Comparison of ENCODE assay signal across 1 cellular context in the genomic region with DNA sequence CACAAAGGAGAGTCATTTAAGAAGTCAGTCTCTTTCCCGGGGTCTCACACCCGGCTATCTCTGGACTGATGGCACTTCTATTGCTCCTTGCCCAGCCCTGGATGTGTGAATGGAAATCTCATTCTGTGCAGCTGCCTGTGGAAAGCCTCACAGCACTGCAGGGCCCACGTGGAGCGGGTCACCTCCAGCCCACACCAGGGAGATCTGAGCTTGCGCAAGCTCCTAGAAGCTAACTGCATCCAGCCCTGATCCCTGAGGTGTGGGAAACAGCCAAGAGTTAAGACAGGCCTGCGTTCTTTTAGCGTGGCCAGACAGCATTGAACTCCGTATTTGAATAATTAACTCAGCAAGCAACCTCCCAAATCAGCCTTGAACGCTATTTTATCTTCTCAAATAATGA.
TF ChIP-seq lines count a peak whose summit lies in the region.

No MANE protein-coding gene starts in this region.

TF ChIP-seq in GM23338, 12 proteins besides CTCF, POLR2A, EP300 and RAD21 (continued from another document):
- TF ChIP-seq, protein P1, sequence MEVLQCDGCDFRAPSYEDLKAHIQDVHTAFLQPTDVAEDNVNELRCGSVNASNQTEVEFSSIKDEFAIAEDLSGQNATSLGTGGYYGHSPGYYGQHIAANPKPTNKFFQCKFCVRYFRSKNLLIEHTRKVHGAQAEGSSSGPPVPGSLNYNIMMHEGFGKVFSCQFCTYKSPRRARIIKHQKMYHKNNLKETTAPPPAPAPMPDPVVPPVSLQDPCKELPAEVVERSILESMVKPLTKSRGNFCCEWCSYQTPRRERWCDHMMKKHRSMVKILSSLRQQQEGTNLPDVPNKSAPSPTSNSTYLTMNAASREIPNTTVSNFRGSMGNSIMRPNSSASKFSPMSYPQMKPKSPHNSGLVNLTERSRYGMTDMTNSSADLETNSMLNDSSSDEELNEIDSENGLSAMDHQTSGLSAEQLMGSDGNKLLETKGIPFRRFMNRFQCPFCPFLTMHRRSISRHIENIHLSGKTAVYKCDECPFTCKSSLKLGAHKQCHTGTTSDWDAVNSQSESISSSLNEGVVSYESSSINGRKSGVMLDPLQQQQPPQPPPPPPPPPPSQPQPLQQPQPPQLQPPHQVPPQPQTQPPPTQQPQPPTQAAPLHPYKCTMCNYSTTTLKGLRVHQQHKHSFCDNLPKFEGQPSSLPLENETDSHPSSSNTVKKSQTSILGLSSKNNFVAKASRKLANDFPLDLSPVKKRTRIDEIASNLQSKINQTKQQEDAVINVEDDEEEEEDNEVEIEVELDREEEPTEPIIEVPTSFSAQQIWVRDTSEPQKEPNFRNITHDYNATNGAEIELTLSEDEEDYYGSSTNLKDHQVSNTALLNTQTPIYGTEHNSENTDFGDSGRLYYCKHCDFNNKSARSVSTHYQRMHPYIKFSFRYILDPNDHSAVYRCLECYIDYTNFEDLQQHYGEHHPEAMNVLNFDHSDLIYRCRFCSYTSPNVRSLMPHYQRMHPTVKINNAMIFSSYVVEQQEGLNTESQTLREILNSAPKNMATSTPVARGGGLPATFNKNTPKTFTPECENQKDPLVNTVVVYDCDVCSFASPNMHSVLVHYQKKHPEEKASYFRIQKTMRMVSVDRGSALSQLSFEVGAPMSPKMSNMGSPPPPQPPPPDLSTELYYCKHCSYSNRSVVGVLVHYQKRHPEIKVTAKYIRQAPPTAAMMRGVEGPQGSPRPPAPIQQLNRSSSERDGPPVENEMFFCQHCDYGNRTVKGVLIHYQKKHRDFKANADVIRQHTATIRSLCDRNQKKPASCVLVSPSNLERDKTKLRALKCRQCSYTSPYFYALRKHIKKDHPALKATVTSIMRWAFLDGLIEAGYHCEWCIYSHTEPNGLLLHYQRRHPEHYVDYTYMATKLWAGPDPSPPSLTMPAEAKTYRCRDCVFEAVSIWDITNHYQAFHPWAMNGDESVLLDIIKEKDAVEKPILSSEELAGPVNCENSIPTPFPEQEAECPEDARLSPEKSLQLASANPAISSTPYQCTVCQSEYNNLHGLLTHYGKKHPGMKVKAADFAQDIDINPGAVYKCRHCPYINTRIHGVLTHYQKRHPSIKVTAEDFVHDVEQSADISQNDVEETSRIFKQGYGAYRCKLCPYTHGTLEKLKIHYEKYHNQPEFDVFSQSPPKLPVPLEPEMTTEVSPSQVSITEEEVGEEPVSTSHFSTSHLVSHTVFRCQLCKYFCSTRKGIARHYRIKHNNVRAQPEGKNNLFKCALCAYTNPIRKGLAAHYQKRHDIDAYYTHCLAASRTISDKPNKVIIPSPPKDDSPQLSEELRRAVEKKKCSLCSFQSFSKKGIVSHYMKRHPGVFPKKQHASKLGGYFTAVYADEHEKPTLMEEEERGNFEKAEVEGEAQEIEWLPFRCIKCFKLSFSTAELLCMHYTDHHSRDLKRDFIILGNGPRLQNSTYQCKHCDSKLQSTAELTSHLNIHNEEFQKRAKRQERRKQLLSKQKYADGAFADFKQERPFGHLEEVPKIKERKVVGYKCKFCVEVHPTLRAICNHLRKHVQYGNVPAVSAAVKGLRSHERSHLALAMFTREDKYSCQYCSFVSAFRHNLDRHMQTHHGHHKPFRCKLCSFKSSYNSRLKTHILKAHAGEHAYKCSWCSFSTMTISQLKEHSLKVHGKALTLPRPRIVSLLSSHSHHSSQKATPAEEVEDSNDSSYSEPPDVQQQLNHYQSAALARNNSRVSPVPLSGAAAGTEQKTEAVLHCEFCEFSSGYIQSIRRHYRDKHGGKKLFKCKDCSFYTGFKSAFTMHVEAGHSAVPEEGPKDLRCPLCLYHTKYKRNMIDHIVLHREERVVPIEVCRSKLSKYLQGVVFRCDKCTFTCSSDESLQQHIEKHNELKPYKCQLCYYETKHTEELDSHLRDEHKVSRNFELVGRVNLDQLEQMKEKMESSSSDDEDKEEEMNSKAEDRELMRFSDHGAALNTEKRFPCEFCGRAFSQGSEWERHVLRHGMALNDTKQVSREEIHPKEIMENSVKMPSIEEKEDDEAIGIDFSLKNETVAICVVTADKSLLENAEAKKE (CRISPR knock-in tag; IDR thresholded peaks at IDR 0.05), result no peak
- TF ChIP-seq STAT1 (IDR thresholded peaks at IDR 0.05; ENCODE audit: unreplicated experiment) (no peak), CREB1 (CRISPR knock-in tag; IDR thresholded peaks at IDR 0.05; ENCODE audit: low read depth) (no peak), POLR2AphosphoS5 (IDR thresholded peaks at IDR 0.05; ENCODE audit: low read depth) (no peak), ZNF114 (CRISPR knock-in tag; IDR thresholded peaks at IDR 0.05) (no peak), EZH2phosphoT487 (IDR thresholded peaks at IDR 0.05; ENCODE audit: unreplicated experiment) (no peak), JUNB (IDR thresholded peaks at IDR 0.05; ENCODE audit: unreplicated experiment) (no peak), ZNF331 (CRISPR knock-in tag; IDR thresholded peaks at IDR 0.05; ENCODE audit: low read depth) (no peak)
- TF ChIP-seq, protein P2, sequence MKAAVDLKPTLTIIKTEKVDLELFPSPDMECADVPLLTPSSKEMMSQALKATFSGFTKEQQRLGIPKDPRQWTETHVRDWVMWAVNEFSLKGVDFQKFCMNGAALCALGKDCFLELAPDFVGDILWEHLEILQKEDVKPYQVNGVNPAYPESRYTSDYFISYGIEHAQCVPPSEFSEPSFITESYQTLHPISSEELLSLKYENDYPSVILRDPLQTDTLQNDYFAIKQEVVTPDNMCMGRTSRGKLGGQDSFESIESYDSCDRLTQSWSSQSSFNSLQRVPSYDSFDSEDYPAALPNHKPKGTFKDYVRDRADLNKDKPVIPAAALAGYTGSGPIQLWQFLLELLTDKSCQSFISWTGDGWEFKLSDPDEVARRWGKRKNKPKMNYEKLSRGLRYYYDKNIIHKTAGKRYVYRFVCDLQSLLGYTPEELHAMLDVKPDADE (IDR thresholded peaks at IDR 0.05), result no peak
- TF ChIP-seq, protein P3, sequence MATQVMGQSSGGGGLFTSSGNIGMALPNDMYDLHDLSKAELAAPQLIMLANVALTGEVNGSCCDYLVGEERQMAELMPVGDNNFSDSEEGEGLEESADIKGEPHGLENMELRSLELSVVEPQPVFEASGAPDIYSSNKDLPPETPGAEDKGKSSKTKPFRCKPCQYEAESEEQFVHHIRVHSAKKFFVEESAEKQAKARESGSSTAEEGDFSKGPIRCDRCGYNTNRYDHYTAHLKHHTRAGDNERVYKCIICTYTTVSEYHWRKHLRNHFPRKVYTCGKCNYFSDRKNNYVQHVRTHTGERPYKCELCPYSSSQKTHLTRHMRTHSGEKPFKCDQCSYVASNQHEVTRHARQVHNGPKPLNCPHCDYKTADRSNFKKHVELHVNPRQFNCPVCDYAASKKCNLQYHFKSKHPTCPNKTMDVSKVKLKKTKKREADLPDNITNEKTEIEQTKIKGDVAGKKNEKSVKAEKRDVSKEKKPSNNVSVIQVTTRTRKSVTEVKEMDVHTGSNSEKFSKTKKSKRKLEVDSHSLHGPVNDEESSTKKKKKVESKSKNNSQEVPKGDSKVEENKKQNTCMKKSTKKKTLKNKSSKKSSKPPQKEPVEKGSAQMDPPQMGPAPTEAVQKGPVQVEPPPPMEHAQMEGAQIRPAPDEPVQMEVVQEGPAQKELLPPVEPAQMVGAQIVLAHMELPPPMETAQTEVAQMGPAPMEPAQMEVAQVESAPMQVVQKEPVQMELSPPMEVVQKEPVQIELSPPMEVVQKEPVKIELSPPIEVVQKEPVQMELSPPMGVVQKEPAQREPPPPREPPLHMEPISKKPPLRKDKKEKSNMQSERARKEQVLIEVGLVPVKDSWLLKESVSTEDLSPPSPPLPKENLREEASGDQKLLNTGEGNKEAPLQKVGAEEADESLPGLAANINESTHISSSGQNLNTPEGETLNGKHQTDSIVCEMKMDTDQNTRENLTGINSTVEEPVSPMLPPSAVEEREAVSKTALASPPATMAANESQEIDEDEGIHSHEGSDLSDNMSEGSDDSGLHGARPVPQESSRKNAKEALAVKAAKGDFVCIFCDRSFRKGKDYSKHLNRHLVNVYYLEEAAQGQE (IDR thresholded peaks at IDR 0.05; ENCODE audit: unreplicated experiment), result no peak
